2 cellular contexts compared by ENCODE assay signal in genomic region chr9:79776581-79776980, GRCh38.
TF ChIP-seq lines count a peak whose summit lies in the region.

No MANE protein-coding gene starts in this region.

TF ChIP-seq in IMR-90, 13 proteins besides CTCF, POLR2A, EP300 and RAD21:
- TF ChIP-seq ELK1 (IDR thresholded peaks at IDR 0.05; ENCODE audit: borderline replicate concordance, low read depth, low read length) (no peak), NFE2L2 (IDR thresholded peaks at IDR 0.05; ENCODE audit: low read depth, low read length) (no peak), USF2 (IDR thresholded peaks at IDR 0.05; ENCODE audit: low read depth, low read length) (no peak), RCOR1 (IDR thresholded peaks at IDR 0.05; ENCODE audit: insufficient replicate concordance, low read length) (no peak), SMC3 (IDR thresholded peaks at IDR 0.05; ENCODE audit: low read depth, low read length) (no peak), MAZ (IDR thresholded peaks at IDR 0.05; ENCODE audit: borderline replicate concordance, low read depth, low read length) (no peak), FOS (IDR thresholded peaks at IDR 0.05; ENCODE audit: low read depth, low read length) (no peak), CHD1 (IDR thresholded peaks at IDR 0.05; ENCODE audit: low read depth, low read length) (no peak), CEBPB (IDR thresholded peaks at IDR 0.05; ENCODE audit: low read depth, low read length) (no peak), RFX5 (IDR thresholded peaks at IDR 0.05; ENCODE audit: low read depth, low read length) (no peak), BHLHE40 (IDR thresholded peaks at IDR 0.05; ENCODE audit: low read depth, low read length) (no peak), MAFK (IDR thresholded peaks at IDR 0.05; ENCODE audit: low read depth, low read length) (no peak), MXI1 (IDR thresholded peaks at IDR 0.05; ENCODE audit: borderline replicate concordance, low read depth, low read length) (no peak)

TF ChIP-seq in neural cell, 6 proteins besides CTCF, POLR2A, EP300 and RAD21 (continued from another document):
- peak; percentile 97 for TF ChIP-seq REST (IDR thresholded peaks at IDR 0.05; ENCODE audit: borderline replicate concordance)
- no peak for TF ChIP-seq EZH2 (IDR thresholded peaks at IDR 0.05; ENCODE audit: borderline replicate concordance, insufficient read depth, low read length, poor library complexity, severe bottlenecking)
- TF ChIP-seq MXI1 (conservative IDR thresholded peaks at IDR 0.05; ENCODE audit: poor library complexity, severe bottlenecking) = no peak
- TF ChIP-seq SMC3 (conservative IDR thresholded peaks at IDR 0.05; ENCODE audit: poor library complexity) = no peak
